10 cellular contexts compared by ENCODE assay signal in the genomic region with DNA sequence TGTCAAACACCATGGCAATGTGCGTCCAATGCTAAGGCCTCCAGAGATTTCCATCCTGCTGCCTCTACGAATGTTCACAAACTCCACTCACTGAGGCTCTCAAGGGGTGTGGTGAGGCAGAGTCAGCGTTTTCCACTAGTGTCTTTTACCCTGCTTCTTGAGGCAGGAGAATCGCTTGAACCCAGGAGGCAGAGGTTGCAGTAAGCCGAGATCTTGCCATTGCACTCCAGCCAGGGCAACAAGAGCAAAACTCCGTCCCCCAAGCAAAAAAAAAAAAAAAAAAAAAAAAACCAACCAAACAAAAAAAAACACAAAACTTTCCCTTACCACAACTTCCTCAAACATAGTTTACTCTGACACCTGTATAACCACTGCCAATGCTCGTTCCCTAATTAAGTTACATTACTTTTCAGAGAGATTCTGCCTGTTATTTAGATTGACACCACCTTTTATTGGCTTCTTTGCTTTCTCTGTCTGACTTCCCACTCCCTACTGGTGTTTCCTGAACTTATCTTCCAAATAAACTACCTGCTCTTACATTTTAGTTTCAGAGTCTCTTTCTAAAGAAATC.
DNase-seq lines count a peak whose midpoint lies in the region; ATAC-seq and TF ChIP-seq lines count a peak whose summit lies in the region.
"Had no signal": no experiment of that assay in that cellular context is flagged by ENCODE, and none has a peak within 500 bp of the region (broad histone marks: within the 10 kb centered on the region; RNA-seq: fewer than 3 reads in every experiment).

No MANE protein-coding gene starts in this region.

- intact Hi-C loops in left colon (cut with DNase I, micrococcal nuclease) = no loop called here

- H3K23ac ChIP-seq in mesendoderm (ENCODE audit: low read length) = no peak overlapping the region

- no peak overlapping the region for H4K5ac ChIP-seq in mesendoderm (ENCODE audit: low read length)

- peak overlapping the region; percentile 71 for H3K4me3 Mint-ChIP-seq in activated naive CD8-positive, alpha-beta T cell treated with anti-CD3 and anti-CD28 coated beads for 36 hours

- peak overlapping the region; percentile 86 for H3K27ac Mint-ChIP-seq in activated naive CD8-positive, alpha-beta T cell treated with anti-CD3 and anti-CD28 coated beads for 36 hours

- H3K4me1 Mint-ChIP-seq in activated naive CD8-positive, alpha-beta T cell treated with anti-CD3 and anti-CD28 coated beads for 36 hours = peaks cover 40% of the 10 kb centered on the region

- H3K79me2 ChIP-seq in DOHH2 (ENCODE audit: control insufficient read depth, low read length) (peaks cover 6% of the 10 kb centered on the region), mesendoderm (ENCODE audit: control insufficient read depth, insufficient read depth, low read length) (no peaks in the 10 kb centered on the region)

- H3K27me3 Mint-ChIP-seq in activated naive CD8-positive, alpha-beta T cell treated with anti-CD3 and anti-CD28 coated beads for 36 hours = no peaks in the 10 kb centered on the region

- no peak overlapping the region for H2BK15ac ChIP-seq in mesendoderm (replicated peaks; ENCODE audit: low read depth)

- no peak overlapping the region for H3K56ac ChIP-seq in mesendoderm (ENCODE audit: low read length)

- no peaks in the 10 kb centered on the region for H3K79me1 ChIP-seq in mesendoderm (ENCODE audit: low read length)

- no peak overlapping the region for H2BK5ac ChIP-seq in mesendoderm (ENCODE audit: low read length)

- H3K4ac ChIP-seq in mesendoderm (ENCODE audit: low read depth, low read length) = no peak overlapping the region

- peaks cover 10% of the 10 kb centered on the region for H3F3A ChIP-seq in DOHH2 (ENCODE audit: control insufficient read depth, insufficient read depth)

- H3K36me3 ChIP-seq in DOHH2 (ENCODE audit: control insufficient read depth, low read length) (peaks cover 68% of the 10 kb centered on the region), mesendoderm (ENCODE audit: control insufficient read depth, insufficient read depth, low read length) (peaks cover 4% of the 10 kb centered on the region)

- ATAC-seq in GM19043 (IDR thresholded peaks at IDR 0.05; ENCODE audit: low read depth, unreplicated experiment) (peak; percentile 34), HG03442 (IDR thresholded peaks at IDR 0.05; ENCODE audit: unreplicated experiment) (peak; percentile 26), left colon (no peak)

- H2BK120ac ChIP-seq in mesendoderm (ENCODE audit: low read depth, low read length) = no peak overlapping the region

- H3K27ac ChIP-seq in DOHH2 (ENCODE audit: low read depth, low read length) (peak overlapping the region; percentile 74), mesendoderm (ENCODE audit: low read depth, low read length) (no peak overlapping the region)

- H3K4me2 ChIP-seq in DOHH2 (ENCODE audit: low read length) = peak overlapping the region; percentile 72
- no peak overlapping the region for H3K4me2 ChIP-seq in mesendoderm (ENCODE audit: low read length)

- peaks cover 23% of the 10 kb centered on the region; the same call in 1 of the 2 replicates for H4K20me1 ChIP-seq in DOHH2 (ENCODE audit: control insufficient read depth, insufficient read depth, low read depth, low read length)

- no peak overlapping the region for H3K9ac ChIP-seq in mesendoderm (ENCODE audit: low read length)

- no peaks in the 10 kb centered on the region for H3K9me2 ChIP-seq in DOHH2 (replicated peaks; ENCODE audit: control insufficient read depth, low read length)

- peaks cover 3% of the 10 kb centered on the region for H3K9me3 Mint-ChIP-seq in activated naive CD8-positive, alpha-beta T cell treated with anti-CD3 and anti-CD28 coated beads for 36 hours

- no peak for TF ChIP-seq CTCF in DOHH2 (IDR thresholded peaks at IDR 0.05; ENCODE audit: low read depth, low read length, poor library complexity, severe bottlenecking)

- H3K36me3 Mint-ChIP-seq in activated naive CD8-positive, alpha-beta T cell treated with anti-CD3 and anti-CD28 coated beads for 36 hours = peaks cover 57% of the 10 kb centered on the region

- no peaks in the 10 kb centered on the region for H3K9me3 ChIP-seq in DOHH2 (ENCODE audit: control insufficient read depth, insufficient read depth, low read length)
- H3K9me3 ChIP-seq: heart right ventricle had no signal

- DNase-seq in activated naive CD8-positive, alpha-beta T cell treated with anti-CD3 and anti-CD28 coated beads for 36 hours = no peak
- DNase-seq in left colon (no peak), NCI-H1436 treated with DMSO at 0.1 percent for 48 hours (lab: John Stamatoyannopoulos, UW) (no peak), mesendoderm (no peak), cerebellar nuclear complex (lab: John Stamatoyannopoulos, UW) (no peak)
- DNase-seq: heart right ventricle, occipital lobe had no signal

- H2AK5ac ChIP-seq in mesendoderm (ENCODE audit: low read length) = no peak overlapping the region

- peaks cover 33% of the 10 kb centered on the region for H3K4me1 ChIP-seq in DOHH2 (ENCODE audit: control insufficient read depth, low read length)
- H3K4me1 ChIP-seq in mesendoderm (ENCODE audit: control insufficient read depth, low read depth, low read length) = no peaks in the 10 kb centered on the region

- WGBS in mesendoderm (ENCODE audit: extremely low coverage, insufficient coverage, low lambda C conversion rate) = 100% methylated on average over 1 of the region's 7 CpGs

- H4K8ac ChIP-seq in mesendoderm (ENCODE audit: low read depth, low read length) = no peak overlapping the region

- no peak overlapping the region for H3K18ac ChIP-seq in mesendoderm (ENCODE audit: low read length)

- H3K4me3 ChIP-seq in DOHH2 (ENCODE audit: low read length) = peak overlapping the region; percentile 55
- no peak overlapping the region for H3K4me3 ChIP-seq in mesendoderm (ENCODE audit: low read length)
- H3K4me3 ChIP-seq: heart right ventricle had no signal

- H3K27me3 ChIP-seq in DOHH2 (ENCODE audit: control insufficient read depth, low read length) (no peaks in the 10 kb centered on the region), mesendoderm (ENCODE audit: insufficient read depth, low read length, poor library complexity) (no peaks in the 10 kb centered on the region)
- H3K27me3 ChIP-seq: heart right ventricle had no signal
